9 cellular contexts compared by ENCODE assay signal in the genomic region with DNA sequence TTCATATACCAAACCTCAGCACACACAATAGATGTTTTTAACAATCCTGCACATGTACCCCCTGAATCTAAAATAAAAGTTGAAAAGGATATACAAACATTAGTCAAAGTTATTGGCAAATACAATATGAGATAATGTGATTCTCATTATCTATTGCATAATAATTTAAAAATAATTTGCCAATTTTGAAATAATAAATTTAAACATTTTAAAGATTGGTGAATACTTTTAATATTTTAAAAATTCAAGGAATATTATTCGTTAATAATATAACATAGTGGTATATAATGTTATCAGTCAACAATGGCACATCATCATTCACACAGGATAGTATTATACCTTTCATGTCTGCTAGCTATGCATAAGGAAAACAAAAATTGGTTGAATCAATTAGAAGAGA.
"Had no signal": no experiment of that assay in that cellular context is flagged by ENCODE, and none has a peak within 500 bp of the region (broad histone marks: within the 10 kb centered on the region; RNA-seq: fewer than 3 reads in every experiment).

No MANE protein-coding gene starts in this region.

- FAIRE-seq: H1, H54, HTR-8/SVneo had no signal

- H3K4me3 ChIP-seq: GM23248 had no signal

- H3K4me3 Mint-ChIP-seq: H9 had no signal

- H3K27ac ChIP-seq: GM23248, KMS-11 had no signal

- H3K4me2 ChIP-seq: KMS-11 had no signal

- H3K27ac Mint-ChIP-seq: H9 had no signal

- H2AFZ ChIP-seq: GM23248 had no signal

- DNase-seq: GM23248, H9, HCEC 1CT, IMR-90, KBM-7 had no signal

- H3K9ac ChIP-seq: GM23248, KMS-11 had no signal
